In genomic region chr19:56097306-56097705, GRCh38 we compare ENCODE assay signal across 29 cellular contexts.
"Had no signal": no experiment of that assay in that cellular context is flagged by ENCODE, and none has a peak within 500 bp of the region (broad histone marks: within the 10 kb centered on the region; RNA-seq: fewer than 3 reads in every experiment).

No MANE protein-coding gene starts in this region.

- H3K27me3 Mint-ChIP-seq: activated naive CD4-positive, alpha-beta T cell treated with anti-CD3 and anti-CD28 coated beads, Interleukin-2, amount 10 ng/mL, durations not matched to agents 7 days and 5 days; activated naive CD8-positive, alpha-beta T cell treated with anti-CD3 and anti-CD28 coated beads, Interleukin-2, amount 10 ng/mL, durations not matched to agents 7 days and 5 days; dendritic cell treated with granulocyte-macrophage colony-stimulating factor and Interleukin-4, amounts not matched to agents 40 ng/mL and 50 ng/mL, for 4 days; stimulated activated naive CD8-positive, alpha-beta T cell treated with anti-CD3 and anti-CD28 coated beads, Interleukin-15, Interleukin-2, amounts not matched to agents 100 ng/mL and 50 ng/mL, for 24 hours had no signal

- ATAC-seq: esophagus mucosa, left lung, mucosa of descending colon, pancreas, psoas muscle had no signal

- DNase-seq: activated CD4-positive, alpha-beta T cell treated with anti-CD3 and anti-CD28 coated beads for 4 hours; activated CD4-positive, alpha-beta T cell treated with anti-CD3 and anti-CD28 coated beads, Interleukin-2, amount 50 U/mL, for 4 hours; activated gamma-delta T cell; activated naive CD4-positive, alpha-beta T cell treated with anti-CD3 and anti-CD28 coated beads, Interleukin-2, amount 10 ng/mL, durations not matched to agents 7 days and 5 days; activated naive CD8-positive, alpha-beta T cell treated with anti-CD3 and anti-CD28 coated beads, Interleukin-2, amount 10 ng/mL, durations not matched to agents 7 days and 5 days; activated T-cell treated with anti-CD3 and anti-CD28 coated beads for 4 hours; brain microvascular endothelial cell; central memory CD4-positive, alpha-beta T cell; foreskin fibroblast; head of caudate nucleus; hypothalamus; immature natural killer cell; nephron progenitor cell; psoas muscle; stimulated activated CD4-positive, alpha-beta T cell treated with anti-CD3 and anti-CD28 coated beads, Interleukin-4, amount 100 ng/mL, for 1 hour; T-helper 9 cell; trophoblast cell had no signal

- H3K4me1 ChIP-seq: pancreas, psoas muscle had no signal

- H3K4me3 ChIP-seq: left lung, mucosa of descending colon, pancreas, psoas muscle, thoracic aorta had no signal

- H3K4me1 Mint-ChIP-seq: activated naive CD4-positive, alpha-beta T cell treated with anti-CD3 and anti-CD28 coated beads, Interleukin-2, amount 10 ng/mL, durations not matched to agents 7 days and 5 days; activated naive CD8-positive, alpha-beta T cell treated with anti-CD3 and anti-CD28 coated beads, Interleukin-2, amount 10 ng/mL, durations not matched to agents 7 days and 5 days; endodermal cell; nephron progenitor cell had no signal

- H3K9me3 Mint-ChIP-seq: immature natural killer cell; stimulated activated naive CD8-positive, alpha-beta T cell treated with anti-CD3 and anti-CD28 coated beads, Interleukin-15, Interleukin-2, amounts not matched to agents 100 ng/mL and 50 ng/mL, for 24 hours had no signal

- H3K9me3 ChIP-seq: left lung, mucosa of descending colon, pancreas, psoas muscle, thoracic aorta had no signal

- H3K4me3 Mint-ChIP-seq: activated naive CD4-positive, alpha-beta T cell treated with anti-CD3 and anti-CD28 coated beads, Interleukin-2, amount 10 ng/mL, durations not matched to agents 7 days and 5 days; activated naive CD8-positive, alpha-beta T cell treated with anti-CD3 and anti-CD28 coated beads, Interleukin-2, amount 10 ng/mL, durations not matched to agents 7 days and 5 days; dendritic cell treated with granulocyte-macrophage colony-stimulating factor and Interleukin-4, amounts not matched to agents 40 ng/mL and 50 ng/mL, for 4 days; endodermal cell; immature natural killer cell; nephron progenitor cell; stimulated activated naive CD8-positive, alpha-beta T cell treated with anti-CD3 and anti-CD28 coated beads, Interleukin-15, Interleukin-2, amounts not matched to agents 100 ng/mL and 50 ng/mL, for 24 hours had no signal

- H3K27ac ChIP-seq: brain microvascular endothelial cell, left lung, pancreas, psoas muscle, thoracic aorta, VCaP had no signal

- FAIRE-seq: astrocyte, pancreas, TTC549, urothelium cell line had no signal

- H3K27ac Mint-ChIP-seq: activated naive CD4-positive, alpha-beta T cell treated with anti-CD3 and anti-CD28 coated beads, Interleukin-2, amount 10 ng/mL, durations not matched to agents 7 days and 5 days; activated naive CD8-positive, alpha-beta T cell treated with anti-CD3 and anti-CD28 coated beads, Interleukin-2, amount 10 ng/mL, durations not matched to agents 7 days and 5 days; dendritic cell treated with granulocyte-macrophage colony-stimulating factor and Interleukin-4, amounts not matched to agents 40 ng/mL and 50 ng/mL, for 4 days; endodermal cell; immature natural killer cell; nephron progenitor cell; stimulated activated naive CD8-positive, alpha-beta T cell treated with anti-CD3 and anti-CD28 coated beads, Interleukin-15, Interleukin-2, amounts not matched to agents 100 ng/mL and 50 ng/mL, for 24 hours had no signal
